ENCODE assay signal across 9 cellular contexts in the genomic region with DNA sequence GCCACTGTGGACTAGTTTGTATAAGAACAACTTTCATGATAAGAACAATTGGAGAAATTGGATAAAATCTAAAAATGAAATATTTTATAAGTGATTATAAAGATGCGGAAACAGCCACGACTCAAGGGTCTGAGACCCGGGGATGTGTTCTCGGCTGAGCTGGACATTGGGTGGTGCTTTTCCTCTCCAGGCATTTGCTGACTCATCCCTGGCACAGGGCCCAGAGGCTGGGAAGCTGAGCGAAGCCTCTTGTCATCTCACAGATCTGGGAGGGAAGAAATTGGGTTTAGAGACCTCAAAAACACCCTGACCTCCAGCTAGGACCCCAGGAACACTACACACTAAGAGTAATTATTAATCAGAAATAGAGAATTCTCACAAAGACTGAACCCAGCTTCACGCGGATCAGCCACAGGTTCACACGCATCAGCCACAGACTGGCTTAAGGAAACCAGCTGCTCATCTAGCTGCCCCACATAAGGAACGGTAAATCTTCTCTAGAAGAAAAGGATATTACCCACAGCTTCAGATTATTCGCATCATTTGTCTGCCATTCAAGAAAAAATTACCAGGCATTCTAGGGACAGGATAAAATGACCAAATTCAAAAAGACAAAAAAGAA. TPM values are rescaled to one million over a fixed set of nuclear protein-coding genes. Genes with fewer than 3 reads are reported as not detected.
DNase-seq lines count a peak whose midpoint lies in the region; ATAC-seq and TF ChIP-seq lines count a peak whose summit lies in the region.
"Had no signal": no experiment of that assay in that cellular context is flagged by ENCODE, and none has a peak within 500 bp of the region (broad histone marks: within the 10 kb centered on the region; RNA-seq: fewer than 3 reads in every experiment).

No MANE protein-coding gene starts in this region.

- no peak overlapping the region for H3K27ac ChIP-seq in GM23248
- peak overlapping the region; percentile 13 for H3K27ac ChIP-seq in RWPE2 (ENCODE audit: poor library complexity, severe bottlenecking)
- no peak overlapping the region for H3K27ac ChIP-seq in gastrocnemius medialis
- H3K27ac ChIP-seq: gastroesophageal sphincter had no signal

- H3K9me3 ChIP-seq in GM23248 (ENCODE audit: low read depth) (no peaks in the 10 kb centered on the region), RWPE2 (ENCODE audit: severe bottlenecking) (no peaks in the 10 kb centered on the region), gastrocnemius medialis (no peaks in the 10 kb centered on the region)

- H3K4me3 ChIP-seq in GM23248 (no peak overlapping the region), RWPE2 (ENCODE audit: severe bottlenecking) (no peak overlapping the region), gastrocnemius medialis (no peak overlapping the region)
- H3K4me3 ChIP-seq: gastroesophageal sphincter had no signal

- ATAC-seq in RWPE2 (ENCODE audit: low read depth): peak; percentile 92
- no peak for ATAC-seq in gastrocnemius medialis
- ATAC-seq: gastroesophageal sphincter had no signal

- H3K79me2 ChIP-seq in GM23248 (ENCODE audit: insufficient read depth): no peaks in the 10 kb centered on the region

- 0 out of 2 replicates have a peak, but pooled peaks cover 5% of the 10 kb centered on the region for H3K4me1 ChIP-seq in GM23248 (ENCODE audit: insufficient read depth)
- peaks cover 12% of the 10 kb centered on the region for H3K4me1 ChIP-seq in RWPE2 (ENCODE audit: insufficient read depth, poor library complexity, severe bottlenecking)
- no peaks in the 10 kb centered on the region for H3K4me1 ChIP-seq in gastrocnemius medialis

- H3K27me3 ChIP-seq in GM23248 (replicated peaks; ENCODE audit: insufficient read depth) (no peaks in the 10 kb centered on the region; the same call in none of the 2 replicates), RWPE2 (ENCODE audit: insufficient read depth, poor library complexity, severe bottlenecking) (no peaks in the 10 kb centered on the region), gastrocnemius medialis (peaks cover under 1 to 10% (median 7%) of the 10 kb centered on the region in 3 donors)

- DNase-seq in GM23248: peak; percentile 83
- peak; percentile 93 for DNase-seq in RWPE2 (ENCODE audit: low spot score)
- DNase-seq in fibroblast of the conjunctiva (ENCODE audit: low read depth): peak; percentile 56
- DNase-seq in gastrocnemius medialis: peak; percentile 18 to 31
- DNase-seq in activated effector memory CD4-positive, alpha-beta T cell treated with Interleukin-2 at 50 U/mL for 16 hours: no peak
- DNase-seq in NK-92 (lab: John Stamatoyannopoulos, UW; ENCODE audit: unreplicated experiment): no peak
- DNase-seq in stimulated activated CD4-positive, alpha-beta T cell treated with anti-CD3 and anti-CD28 coated beads, Interleukin-2, amount 100 ng/mL, for 24 hours: no peak
- no peak for DNase-seq in GM20000 (ENCODE audit: low spot score)

- no peak for TF ChIP-seq CTCF in RWPE2 (IDR thresholded peaks at IDR 0.05; ENCODE audit: poor library complexity, severe bottlenecking)
- no peak for TF ChIP-seq CTCF in gastrocnemius medialis (IDR thresholded peaks at IDR 0.05 in 4 of 5, conservative IDR thresholded peaks at IDR 0.05 in 1 of 5)
- TF ChIP-seq CTCF in GM20000 (IDR thresholded peaks at IDR 0.05; ENCODE audit: extremely low read depth, missing control alignments): no peak

- H3K9ac ChIP-seq in GM23248: no peak overlapping the region

- peaks cover 6% of the 10 kb centered on the region; the same call in 1 of the 2 replicates for H3F3A ChIP-seq in GM23248 (ENCODE audit: insufficient read depth)

- peak overlapping the region; percentile 1 for H3K4me2 ChIP-seq in GM23248 (ENCODE audit: unreplicated experiment)

- H3K36me3 ChIP-seq in GM23248 (ENCODE audit: low read depth) (no peaks in the 10 kb centered on the region), RWPE2 (ENCODE audit: low read depth) (no peaks in the 10 kb centered on the region), gastrocnemius medialis (no peaks in the 10 kb centered on the region)
- H3K36me3 ChIP-seq: gastroesophageal sphincter had no signal

- no peak for TF ChIP-seq POLR2A in gastrocnemius medialis (IDR thresholded peaks at IDR 0.05)

- no peaks in the 10 kb centered on the region for H4K20me1 ChIP-seq in GM23248 (ENCODE audit: insufficient read depth)

- WGBS in GM23248 (ENCODE audit: low coverage in 1 of 2, low lambda C conversion rate in 2 of 2, missing lambda C conversion rate in 2 of 2), 2 experiments: 44 to 48% methylated on average over 10 of the region's 10 CpGs

- H3K9me2 ChIP-seq in GM23248 (ENCODE audit: insufficient read depth): no peaks in the 10 kb centered on the region

- intact Hi-C loops in gastrocnemius medialis (cut with DNase I; ENCODE audit: low total_unique reads): no loop called here

- in situ Hi-C loops in GM23248 (cut with MboI): no loop called here
- in situ Hi-C loops in gastrocnemius medialis (cut with MboI; ENCODE audit: low sequenced_read_pairs in 4 of 4): no loop called here

- H2AFZ ChIP-seq in GM23248: no peak overlapping the region

RNA-seq across cellular contexts. Expression of gene OR2V1, which starts 2.8 kb away (rescaled TPM):
- not detected in 2 replicates for total RNA-seq in GM23248 (2014; rRNA removed; shearing (Covaris generic))
- polyA plus RNA-seq in GM23248 (2016; fragmentation: Nextera tagmentation; extraction: Ambion mirVana): not detected in 2 replicates
- not detected for total RNA-seq in gastrocnemius medialis

RNA-seq across cellular contexts. Expression of gene OR2V2, which starts 13.7 kb away (rescaled TPM):
- total RNA-seq in GM23248 (2014; rRNA removed; shearing (Covaris generic)): not detected in 2 replicates
- not detected in 2 replicates for polyA plus RNA-seq in GM23248 (2016; fragmentation: Nextera tagmentation; extraction: Ambion mirVana)
- not detected for total RNA-seq in gastrocnemius medialis

Comparison
In these comparisons a context has a peak if more than half of its experiments do, and no peak if none do; other contexts are left out.
1. DNase-seq: peak in GM23248 (single experiment), RWPE2 (single experiment), fibroblast of the conjunctiva (single experiment) and gastrocnemius medialis (2 of 2); none in activated effector memory CD4-positive, alpha-beta T cell treated with Interleukin-2 at 50 U/mL for 16 hours (single experiment), NK-92 (single experiment), stimulated activated CD4-positive, alpha-beta T cell treated with anti-CD3 and anti-CD28 coated beads, Interleukin-2, amount 100 ng/mL, for 24 hours (0 of 2) and GM20000 (single experiment).